ENCODE assay signal across 2 cellular contexts in genomic region chr1:85316324-85316723, GRCh38.
TF ChIP-seq lines count a peak whose summit lies in the region.

No MANE protein-coding gene starts in this region.

TF ChIP-seq in SK-N-SH, 30 proteins besides CTCF, POLR2A, EP300 and RAD21:
- no peak for TF ChIP-seq ELF1 (IDR thresholded peaks at IDR 0.05)
- TF ChIP-seq NFIC (IDR thresholded peaks at IDR 0.05; ENCODE audit: borderline replicate concordance): peak; percentile 40; the same call in 1 of the 2 replicates

TF ChIP-seq in SK-N-SH treated with all-trans-retinoic acid at 6 μM for 48 hours, 23 proteins besides CTCF, POLR2A, EP300 and RAD21:
- TF ChIP-seq ZFP3 (CRISPR knock-in tag; IDR thresholded peaks at IDR 0.05) (no peak), ZNF8 (CRISPR knock-in tag; IDR thresholded peaks at IDR 0.05) (no peak), CREB5 (CRISPR knock-in tag; IDR thresholded peaks at IDR 0.05; ENCODE audit: low read depth) (no peak), ESRRG (CRISPR knock-in tag; IDR thresholded peaks at IDR 0.05) (no peak), CSDC2 (CRISPR knock-in tag; IDR thresholded peaks at IDR 0.05) (no peak), GLIS3 (CRISPR knock-in tag; IDR thresholded peaks at IDR 0.05) (no peak), TOX (CRISPR knock-in tag; IDR thresholded peaks at IDR 0.05; ENCODE audit: borderline replicate concordance) (no peak), POU6F1 (CRISPR knock-in tag; IDR thresholded peaks at IDR 0.05; ENCODE audit: borderline replicate concordance, low read depth) (no peak), ARNTL (CRISPR knock-in tag; IDR thresholded peaks at IDR 0.05; ENCODE audit: borderline replicate concordance, low read depth) (no peak), ZNF565 (CRISPR knock-in tag; conservative IDR thresholded peaks at IDR 0.05; ENCODE audit: low read depth) (no peak)
